ENCODE assay signal across 29 cellular contexts in the genomic region with DNA sequence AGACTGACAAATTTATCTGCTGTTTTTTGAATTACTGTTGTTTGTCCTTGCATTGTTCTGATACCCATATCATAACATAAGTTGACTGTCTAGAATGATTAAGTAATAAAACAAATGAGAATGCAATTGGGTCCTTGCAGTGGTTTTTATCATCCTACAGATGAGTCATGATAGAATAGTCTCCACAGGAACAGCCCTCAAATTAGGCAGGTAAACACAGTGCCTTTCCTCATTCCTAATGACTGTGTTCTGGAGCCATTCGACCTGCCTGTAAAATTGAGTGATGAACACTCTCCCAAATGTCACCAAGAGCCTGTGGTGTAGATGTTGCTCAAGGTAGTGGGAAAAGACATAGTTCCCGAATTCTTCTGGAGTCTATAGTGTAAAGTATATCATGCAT. TPM values are rescaled to one million over a fixed set of nuclear protein-coding genes. Genes with fewer than 3 reads are reported as not detected.
A peak's percentile ranks its signal among the peaks of the same experiment; 100 is the strongest.
DNase-seq lines count a peak whose midpoint lies in the region; ATAC-seq, FAIRE-seq and TF ChIP-seq lines count a peak whose summit lies in the region.
"Had no signal": no experiment of that assay in that cellular context is flagged by ENCODE, and none has a peak within 500 bp of the region (broad histone marks: within the 10 kb centered on the region; RNA-seq: fewer than 3 reads in every experiment).

No MANE protein-coding gene starts in this region.

- intact Hi-C loops in MCF 10A (cut with micrococcal nuclease): loop anchor here (1.0 kb wide), 1 partner anchor 11 kb away; no protein-coding TSS in a partner anchor
- intact Hi-C loops in breast epithelium (cut with DNase I; ENCODE audit: low total_unique reads): no loop called here
- intact Hi-C loops in CD8-positive, alpha-beta T cell (cut with DNase I, micrococcal nuclease): no loop called here
- intact Hi-C loops in tibial artery (cut with DNase I; ENCODE audit: low total_unique reads): no loop called here

- H3K4me1 ChIP-seq in breast epithelium: no peaks in the 10 kb centered on the region
- no peaks in the 10 kb centered on the region for H3K4me1 ChIP-seq in CD8-positive, alpha-beta T cell (ENCODE audit: insufficient read depth, low read length)
- no peaks in the 10 kb centered on the region for H3K4me1 ChIP-seq in tibial artery
- H3K4me1 ChIP-seq: Caco-2 had no signal

- H3K27ac Mint-ChIP-seq in MCF 10A (ENCODE audit: low read depth, unreplicated experiment): no peak overlapping the region
- no peak overlapping the region for H3K27ac Mint-ChIP-seq in CD8-positive, alpha-beta T cell
- H3K27ac Mint-ChIP-seq: CD4-positive, alpha-beta memory T cell; T-helper 17 cell had no signal

- H3K4me1 Mint-ChIP-seq in MCF 10A (ENCODE audit: insufficient read depth, unreplicated experiment): peaks cover 7% of the 10 kb centered on the region
- no peaks in the 10 kb centered on the region for H3K4me1 Mint-ChIP-seq in CD8-positive, alpha-beta T cell (ENCODE audit: low read depth)
- H3K4me1 Mint-ChIP-seq: T-helper 17 cell had no signal

- H3K4me3 Mint-ChIP-seq in MCF 10A (ENCODE audit: unreplicated experiment): no peak overlapping the region
- no peak overlapping the region for H3K4me3 Mint-ChIP-seq in CD8-positive, alpha-beta T cell
- H3K4me3 Mint-ChIP-seq: CD4-positive, alpha-beta memory T cell; T-helper 17 cell had no signal

- BruUV-seq in MCF 10A (replicated peaks; lab: Mats Ljungman, UMichigan): no TSS peak

- CTCF ChIA-PET in MCF 10A (lab: Yijun Ruan, JAX): no interaction called here
- CTCF ChIA-PET in CD8-positive, alpha-beta T cell (lab: Charles Lee): no interaction called here

- H3K36me3 Mint-ChIP-seq in MCF 10A (ENCODE audit: insufficient read depth, unreplicated experiment): no peaks in the 10 kb centered on the region
- no peaks in the 10 kb centered on the region for H3K36me3 Mint-ChIP-seq in CD8-positive, alpha-beta T cell
- H3K36me3 Mint-ChIP-seq: CD4-positive, alpha-beta memory T cell had no signal

- no peak for TF ChIP-seq POLR2A in breast epithelium (IDR thresholded peaks at IDR 0.05)

- FAIRE-seq in bronchial epithelial cell (lab: Jason Lieb, UNC): no peak
- FAIRE-seq: GM19239, K562 had no signal

- no peak overlapping the region for H3K27ac ChIP-seq in breast epithelium
- no peak overlapping the region for H3K27ac ChIP-seq in CD8-positive, alpha-beta T cell (ENCODE audit: low read depth, low read length)
- H3K27ac ChIP-seq in tibial artery: no peak overlapping the region
- H3K27ac ChIP-seq: GM23248, SK-N-MC had no signal

- no peak for TF ChIP-seq CTCF in MCF 10A (IDR thresholded peaks at IDR 0.05; ENCODE audit: unreplicated experiment)
- TF ChIP-seq CTCF in breast epithelium (IDR thresholded peaks at IDR 0.05): no peak
- TF ChIP-seq CTCF in bronchial epithelial cell (IDR thresholded peaks at IDR 0.05; ENCODE audit: insufficient read depth, low read length, severe bottlenecking): no peak
- TF ChIP-seq CTCF in CD8-positive, alpha-beta T cell (IDR thresholded peaks at IDR 0.05): no peak
- TF ChIP-seq CTCF in tibial artery (IDR thresholded peaks at IDR 0.05): no peak

- H3K36me3 ChIP-seq in breast epithelium (no peaks in the 10 kb centered on the region), bronchial epithelial cell (ENCODE audit: control insufficient read depth, insufficient read depth, low read length) (no peaks in the 10 kb centered on the region), tibial artery (no peaks in the 10 kb centered on the region)
- no peaks in the 10 kb centered on the region for H3K36me3 ChIP-seq in CD8-positive, alpha-beta T cell (ENCODE audit: insufficient read depth, low read length)

- DNase-seq in MCF 10A (ENCODE audit: unreplicated experiment): peak; percentile 24
- DNase-seq in breast epithelium (ENCODE audit: low spot score in 2 of 2): no peak
- peak; percentile 87 for DNase-seq in NCI-H69 (lab: John Stamatoyannopoulos, UW)
- peak; percentile 85 for DNase-seq in bronchial epithelial cell (ENCODE audit: low read depth)
- DNase-seq in CD8-positive, alpha-beta T cell: no peak
- DNase-seq in NCI-H1694 (lab: John Stamatoyannopoulos, UW): no peak
- no peak for DNase-seq in tibial artery
- DNase-seq: C1 segment of cervical spinal cord; Caco-2; CD4-positive, alpha-beta memory T cell; DMS 273 treated with DMSO at 0.1 percent for 48 hours; DND-41; GM23248; H7; MM.1S; NCI-H187; NCI-H2081 treated with DMSO at 0.1 percent for 48 hours; NCI-H524; NCI-H774; RPMI8226; SIG-M5; SW 1271; T-helper 17 cell had no signal

- POLR2A ChIA-PET in MCF 10A (lab: Yijun Ruan, JAX): no interaction called here
- POLR2A ChIA-PET in CD8-positive, alpha-beta T cell (lab: Charles Lee): no interaction called here

- H3K4me3 ChIP-seq in breast epithelium: no peak overlapping the region
- no peak overlapping the region for H3K4me3 ChIP-seq in bronchial epithelial cell (ENCODE audit: low read depth, low read length)
- no peak overlapping the region for H3K4me3 ChIP-seq in CD8-positive, alpha-beta T cell (ENCODE audit: low read depth, low read length)
- no peak overlapping the region for H3K4me3 ChIP-seq in tibial artery
- H3K4me3 ChIP-seq: GM23248, K562, SK-N-MC had no signal

- H3K9me3 Mint-ChIP-seq in MCF 10A (ENCODE audit: unreplicated experiment): no peaks in the 10 kb centered on the region
- H3K9me3 Mint-ChIP-seq in CD8-positive, alpha-beta T cell: no peaks in the 10 kb centered on the region

- H3K27me3 ChIP-seq in breast epithelium (peaks cover 0 to 13% of the 10 kb centered on the region in 2 donors), bronchial epithelial cell (ENCODE audit: control insufficient read depth, insufficient read depth, low read length) (peaks cover 2% of the 10 kb centered on the region), tibial artery (peaks cover 0 to 6% of the 10 kb centered on the region in 2 donors)
- H3K27me3 ChIP-seq in CD8-positive, alpha-beta T cell (ENCODE audit: insufficient read depth, low read length): no peaks in the 10 kb centered on the region

- ATAC-seq in CD8-positive, alpha-beta T cell: no peak
- ATAC-seq: K562, T-helper 17 cell had no signal

- H3K9me3 ChIP-seq in breast epithelium: no peaks in the 10 kb centered on the region
- no peaks in the 10 kb centered on the region for H3K9me3 ChIP-seq in CD8-positive, alpha-beta T cell (ENCODE audit: low read length)
- no peaks in the 10 kb centered on the region for H3K9me3 ChIP-seq in tibial artery
- H3K9me3 ChIP-seq: Caco-2 had no signal

- H3K27me3 Mint-ChIP-seq in MCF 10A (ENCODE audit: insufficient read depth, unreplicated experiment): no peaks in the 10 kb centered on the region
- peaks cover 2% of the 10 kb centered on the region for H3K27me3 Mint-ChIP-seq in CD8-positive, alpha-beta T cell (ENCODE audit: low read depth)
- H3K27me3 Mint-ChIP-seq: T-helper 17 cell had no signal

RNA-seq across cellular contexts. Expression of gene NKX2-8, which starts 12.3 kb away (rescaled TPM):
- total RNA-seq in MCF 10A (2022): 4.8 and 5.5 TPM in 2 replicates
- under 1 TPM in 1 of 3 donors, not detected in 2; 0.73 TPM for total RNA-seq in breast epithelium
- 0.26 and 1.7 TPM in 2 replicates for total RNA-seq in bronchial epithelial cell
- total RNA-seq in CD8-positive, alpha-beta T cell: not detected
- total RNA-seq: A673; CD4-positive, alpha-beta memory T cell; GM23248; H7; HT1080; K562; LHCN-M2; T-helper 17 cell had no signal

RNA-seq across cellular contexts. Expression of gene NKX2-1, which starts 50.0 kb away (rescaled TPM):
- total RNA-seq in MCF 10A (2022) (not detected in 2 replicates), breast epithelium (not detected), bronchial epithelial cell (4.1 and 6.6 TPM in 2 replicates)
- total RNA-seq in CD8-positive, alpha-beta T cell: not detected
- total RNA-seq: A673; CD4-positive, alpha-beta memory T cell; GM23248; HT1080; LHCN-M2; T-helper 17 cell had no signal

Comparison
In these comparisons a context has a peak if more than half of its experiments do, and no peak if none do; other contexts are left out.
1. DNase-seq: peak in MCF 10A (single experiment), NCI-H69 (single experiment) and bronchial epithelial cell (single experiment); none in breast epithelium (0 of 2), CD8-positive, alpha-beta T cell (0 of 7), NCI-H1694 (single experiment) and tibial artery (0 of 2).